Comparison of ENCODE assay signal across 1 cellular context in genomic region chr19:3751236-3751635, GRCh38.
TF ChIP-seq lines count a peak whose summit lies in the region.

No MANE protein-coding gene starts in this region.

TF ChIP-seq in K562, 482 proteins besides CTCF, POLR2A, EP300 and RAD21:
- TF ChIP-seq PCBP1 (IDR thresholded peaks at IDR 0.05; ENCODE audit: low read depth, low read length, poor library complexity, severe bottlenecking) = peak; percentile 76
- no peak for TF ChIP-seq ZNF143 (CRISPR knock-in tag; IDR thresholded peaks at IDR 0.05)
- no peak for TF ChIP-seq ZNF408 (CRISPR knock-in tag; IDR thresholded peaks at IDR 0.05; ENCODE audit: low read depth)
- TF ChIP-seq ZBTB33 (CRISPR knock-in tag; IDR thresholded peaks at IDR 0.05) = peak; percentile 23; the same call in 1 of the 2 replicates
